Comparison of ENCODE assay signal across 8 cellular contexts in genomic region chr11:95254139-95254704, GRCh38. TPM values are rescaled to one million over a fixed set of nuclear protein-coding genes. Genes with fewer than 3 reads are reported as not detected.
DNase-seq lines count a peak whose midpoint lies in the region; ATAC-seq and TF ChIP-seq lines count a peak whose summit lies in the region.

No MANE protein-coding gene starts in this region.

- TF ChIP-seq CTCF in GM12875 (IDR thresholded peaks at IDR 0.05; ENCODE audit: borderline replicate concordance, insufficient read depth, low read depth, low read length) (no peak), astrocyte of the cerebellum (IDR thresholded peaks at IDR 0.05; ENCODE audit: low read depth, low read length, missing control alignments) (no peak)

- no peaks in the 10 kb centered on the region for H3K36me3 Mint-ChIP-seq in T-helper 17 cell (ENCODE audit: low read depth)

- peaks cover 29% of the 10 kb centered on the region for H3K4me1 Mint-ChIP-seq in T-helper 17 cell

- ATAC-seq in HG02678 (IDR thresholded peaks at IDR 0.05; ENCODE audit: unreplicated experiment) (peak; percentile 98), T-helper 17 cell (peak; percentile 100)

- DNase-seq in NCI-H1417 treated with DMSO at 0.1 percent for 48 hours (lab: John Stamatoyannopoulos, UW) = peak; percentile 84
- DNase-seq in T-helper 17 cell = peak; percentile 24 to 61 (median 52)
- peak; percentile 71 for DNase-seq in astrocyte of the cerebellum (ENCODE audit: low read depth)
- DNase-seq in hepatic stellate cell (ENCODE audit: low spot score) = peak; percentile 57
- peak; percentile 91 for DNase-seq in renal cortical epithelial cell (ENCODE audit: low read depth)
- DNase-seq in NCI-H1930 (lab: John Stamatoyannopoulos, UW) = no peak

- H3K27me3 Mint-ChIP-seq in T-helper 17 cell = no peaks in the 10 kb centered on the region

- H3K9me3 ChIP-seq in T-helper 17 cell (ENCODE audit: control insufficient read depth, low read length, poor library complexity, severe bottlenecking) = no peaks in the 10 kb centered on the region

- H3K4me3 ChIP-seq in GM12875 (ENCODE audit: low read depth, low read length) (peak overlapping the region; percentile 26), astrocyte of the cerebellum (ENCODE audit: low read depth, low read length) (peak overlapping the region; percentile 6)

- H3K4me3 Mint-ChIP-seq in T-helper 17 cell = peak overlapping the region; percentile 83

- peak overlapping the region; percentile 67 for H3K27ac Mint-ChIP-seq in T-helper 17 cell

- in situ Hi-C loops in astrocyte of the cerebellum (cut with HindIII; ENCODE audit: low sequenced_read_pairs) = no loop called here

RNA-seq across cellular contexts. Expression of gene SESN3, which starts 23.2 kb away (rescaled TPM):
- total RNA-seq in T-helper 17 cell = 10 to 100 TPM; 48.7 to 53.0 TPM
- 3.6 and 26.0 TPM in 2 replicates for total RNA-seq in renal cortical epithelial cell

Comparison
In these comparisons a context has a peak if more than half of its experiments do, and no peak if none do; other contexts are left out.
1. DNase-seq: peak in NCI-H1417 treated with DMSO at 0.1 percent for 48 hours (single experiment), T-helper 17 cell (3 of 3), astrocyte of the cerebellum (single experiment), hepatic stellate cell (single experiment) and renal cortical epithelial cell (single experiment); none in NCI-H1930 (0 of 2).